In the genomic region with DNA sequence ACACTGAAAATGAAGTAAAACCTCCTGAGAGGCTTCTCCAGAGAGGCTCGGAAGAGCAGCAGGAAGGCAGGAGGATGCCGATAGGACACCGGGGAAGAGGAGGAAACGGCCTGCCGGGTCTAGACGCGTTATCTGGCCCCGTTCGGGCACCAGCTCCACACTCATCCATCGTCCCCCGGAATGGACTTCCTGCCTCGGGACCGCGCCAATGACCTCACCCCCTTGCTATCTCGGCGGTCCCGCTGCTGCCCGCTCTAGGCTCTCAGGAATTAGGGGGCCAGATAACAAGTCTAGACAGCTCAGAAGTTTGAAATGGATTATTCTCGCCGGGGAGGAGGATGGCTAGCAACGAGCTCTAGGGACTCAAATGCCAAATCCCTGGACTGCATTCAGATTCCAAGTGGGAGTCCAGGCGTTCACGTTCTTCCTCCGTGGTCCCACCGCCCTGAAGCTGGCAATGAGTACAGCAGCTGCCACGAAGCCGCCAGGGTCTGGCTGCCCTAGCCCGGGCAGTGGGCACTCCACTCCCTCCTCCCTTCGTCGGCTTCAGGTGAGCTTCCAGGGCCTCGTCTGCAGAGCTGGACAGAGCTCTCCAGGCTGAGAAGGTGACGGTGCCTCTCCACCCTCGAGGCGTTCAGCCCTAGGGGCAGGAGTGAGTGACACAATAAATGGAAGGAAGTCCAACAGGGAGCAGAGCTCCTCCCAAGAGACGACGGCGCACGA, we compare ENCODE assay signal across 1 cellular context.
TF ChIP-seq lines count a peak whose summit lies in the region.

No MANE protein-coding gene starts in this region.

TF ChIP-seq in H1, 55 proteins besides CTCF, POLR2A, EP300 and RAD21 (continued from another document):
- TF ChIP-seq, protein P1, sequence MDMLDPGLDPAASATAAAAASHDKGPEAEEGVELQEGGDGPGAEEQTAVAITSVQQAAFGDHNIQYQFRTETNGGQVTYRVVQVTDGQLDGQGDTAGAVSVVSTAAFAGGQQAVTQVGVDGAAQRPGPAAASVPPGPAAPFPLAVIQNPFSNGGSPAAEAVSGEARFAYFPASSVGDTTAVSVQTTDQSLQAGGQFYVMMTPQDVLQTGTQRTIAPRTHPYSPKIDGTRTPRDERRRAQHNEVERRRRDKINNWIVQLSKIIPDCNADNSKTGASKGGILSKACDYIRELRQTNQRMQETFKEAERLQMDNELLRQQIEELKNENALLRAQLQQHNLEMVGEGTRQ (IDR thresholded peaks at IDR 0.05; ENCODE audit: low read length): no peak
- TF ChIP-seq POLR2AphosphoS5 (IDR thresholded peaks at IDR 0.05; ENCODE audit: low read depth, low read length) (no peak), BCL11A (IDR thresholded peaks at IDR 0.05; ENCODE audit: low read depth in 2 of 2, low read length in 2 of 2) (no peak), HDAC6 (IDR thresholded peaks at IDR 0.05; ENCODE audit: low read depth, low read length) (no peak)
TF ChIP-seq in H1: peak in this region for 0.
